Comparison of ENCODE assay signal across 11 cellular contexts in genomic region chr9:126721531-126722098, GRCh38.
DNase-seq lines count a peak whose midpoint lies in the region; ATAC-seq and TF ChIP-seq lines count a peak whose summit lies in the region.
"Had no signal": no experiment of that assay in that cellular context is flagged by ENCODE, and none has a peak within 500 bp of the region (broad histone marks: within the 10 kb centered on the region; RNA-seq: fewer than 3 reads in every experiment).

No MANE protein-coding gene starts in this region.

- H3K4me3 ChIP-seq in GM06990 (replicated peaks; ENCODE audit: low read depth, low read length) (peak overlapping the region; percentile 84), OCI-LY1 (ENCODE audit: low read depth, low read length, poor library complexity, severe bottlenecking) (peak overlapping the region; percentile 84), coronary artery (peak overlapping the region; percentile 70), parathyroid adenoma (ENCODE audit: low read depth, low read length) (peak overlapping the region; percentile 76)

- peak overlapping the region; percentile 68 for H3K27ac ChIP-seq in OCI-LY1 (ENCODE audit: low read depth, low read length, poor library complexity, severe bottlenecking)
- H3K27ac ChIP-seq in coronary artery, result peak overlapping the region in 1 of 2 donors; percentile 58
- H3K27ac ChIP-seq in parathyroid adenoma, result peak overlapping the region; percentile 91

- H3K9ac ChIP-seq in OCI-LY1 (ENCODE audit: low read length) (peak overlapping the region; percentile 84; the same call in 1 of the 2 replicates), parathyroid adenoma (no peak overlapping the region)

- peak overlapping the region; percentile 94 for H3K4me2 ChIP-seq in OCI-LY1 (ENCODE audit: low read length)
- H3K4me2 ChIP-seq in parathyroid adenoma (ENCODE audit: low read length), result peak overlapping the region; percentile 77

- H3K4me1 ChIP-seq in OCI-LY1 (ENCODE audit: insufficient read depth, low read length, severe bottlenecking) (peaks cover 32% of the 10 kb centered on the region), parathyroid adenoma (peaks cover 12% of the 10 kb centered on the region)
- H3K4me1 ChIP-seq: prostate gland had no signal

- H3K79me2 ChIP-seq in OCI-LY1 (ENCODE audit: insufficient read depth, low read length) (no peaks in the 10 kb centered on the region), parathyroid adenoma (no peaks in the 10 kb centered on the region)

- no peaks in the 10 kb centered on the region for H3K9me3 ChIP-seq in OCI-LY1 (ENCODE audit: low read length)
- H3K9me3 ChIP-seq in parathyroid adenoma (ENCODE audit: control insufficient read depth, low read length), result no peaks in the 10 kb centered on the region
- H3K9me3 ChIP-seq: MG63, prostate gland had no signal

- H3K9me2 ChIP-seq in OCI-LY1 (ENCODE audit: low read depth, low read length), result no peaks in the 10 kb centered on the region

- ATAC-seq in HG03159 (IDR thresholded peaks at IDR 0.05; ENCODE audit: unreplicated experiment) (no peak), HG03135 (IDR thresholded peaks at IDR 0.05; ENCODE audit: unreplicated experiment) (no peak), HG02970 (IDR thresholded peaks at IDR 0.05; ENCODE audit: low FRiP score, unreplicated experiment) (no peak)

- no peaks in the 10 kb centered on the region for H3K27me3 ChIP-seq in GM06990 (replicated peaks; ENCODE audit: control insufficient read depth, insufficient read depth, low read length)
- no peaks in the 10 kb centered on the region for H3K27me3 ChIP-seq in OCI-LY1 (ENCODE audit: insufficient read depth, low read length)
- H3K27me3 ChIP-seq in parathyroid adenoma (ENCODE audit: control insufficient read depth, insufficient read depth, low read length), result no peaks in the 10 kb centered on the region
- H3K27me3 ChIP-seq: MG63 had no signal

- H3K36me3 ChIP-seq in GM06990 (ENCODE audit: control insufficient read depth, insufficient read depth, low read length), result no peaks in the 10 kb centered on the region
- no peaks in the 10 kb centered on the region for H3K36me3 ChIP-seq in OCI-LY1 (ENCODE audit: insufficient read depth, low read length)
- H3K36me3 ChIP-seq in parathyroid adenoma (ENCODE audit: control insufficient read depth, insufficient read depth, low read length), result no peaks in the 10 kb centered on the region
- H3K36me3 ChIP-seq: MG63, prostate gland had no signal

- DNase-seq in GM06990 (ENCODE audit: extremely low read depth, insufficient read length) (no peak), coronary artery (ENCODE audit: low spot score) (no peak), posterior vena cava (ENCODE audit: low spot score) (no peak)
- DNase-seq: foreskin melanocyte had no signal

- no peaks in the 10 kb centered on the region for H4K20me1 ChIP-seq in OCI-LY1 (ENCODE audit: insufficient read depth, low read length)

- intact Hi-C loops in posterior vena cava (cut with DNase I), result no loop called here

- TF ChIP-seq CTCF in GM06990 (IDR thresholded peaks at IDR 0.05; ENCODE audit: insufficient read depth, low read length, poor library complexity, severe bottlenecking) (no peak), OCI-LY1 (IDR thresholded peaks at IDR 0.05; ENCODE audit: low read length) (no peak; the same call in 1 of the 2 replicates), coronary artery (IDR thresholded peaks at IDR 0.05) (no peak), parathyroid adenoma (IDR thresholded peaks at IDR 0.05) (no peak)

- H2AFZ ChIP-seq in OCI-LY1 (ENCODE audit: low read length) (no peak overlapping the region), parathyroid adenoma (peak overlapping the region; percentile 97)

- H3F3A ChIP-seq in OCI-LY1 (ENCODE audit: insufficient read depth, low read length), result no peaks in the 10 kb centered on the region
